In genomic region chr4:121239951-121240350, GRCh38 we compare ENCODE assay signal across 14 cellular contexts.
A peak's percentile ranks its signal among the peaks of the same experiment; 100 is the strongest.
DNase-seq lines count a peak whose midpoint lies in the region; ATAC-seq and TF ChIP-seq lines count a peak whose summit lies in the region.
"Had no signal": no experiment of that assay in that cellular context is flagged by ENCODE, and none has a peak within 500 bp of the region (broad histone marks: within the 10 kb centered on the region; RNA-seq: fewer than 3 reads in every experiment).

No MANE protein-coding gene starts in this region.

- H3K9ac ChIP-seq in adipocyte (ENCODE audit: low read length), result no peak overlapping the region

- no peaks in the 10 kb centered on the region for H3K9me3 ChIP-seq in adipocyte (ENCODE audit: control insufficient read depth, low read length)
- no peaks in the 10 kb centered on the region for H3K9me3 ChIP-seq in hepatocyte (ENCODE audit: low read depth)
- H3K9me3 ChIP-seq: Caco-2 had no signal

- H3K4me1 Mint-ChIP-seq in stimulated activated effector memory CD8-positive, alpha-beta T cell treated with anti-CD3 and anti-CD28 coated beads, Interleukin-12 subunit alpha, Interleukin-12 subunit beta, amount 100 ng/mL, for 72 hours, result peaks cover 28% of the 10 kb centered on the region

- H3K27me3 ChIP-seq in adipocyte (replicated peaks; ENCODE audit: control insufficient read depth, insufficient read depth, low read length) (no peaks in the 10 kb centered on the region), hepatocyte (no peaks in the 10 kb centered on the region)

- H4K20me1 ChIP-seq in hepatocyte (ENCODE audit: insufficient read depth, poor library complexity, severe bottlenecking), result no peaks in the 10 kb centered on the region

- DNase-seq in GM03348 (ENCODE audit: low spot score) (peak; percentile 28), adipocyte (ENCODE audit: low read depth) (peak; percentile 54), fibroblast of peridontal ligament (ENCODE audit: extremely low read depth) (peak; percentile 21), hepatocyte (ENCODE audit: low spot score) (no peak), RKO (ENCODE audit: low spot score) (no peak)
- no peak for DNase-seq in stimulated activated effector memory CD8-positive, alpha-beta T cell treated with anti-CD3 and anti-CD28 coated beads, Interleukin-12 subunit alpha, Interleukin-12 subunit beta, amount 100 ng/mL, for 72 hours (ENCODE audit: low spot score in 2 of 2)
- DNase-seq in activated naive CD4-positive, alpha-beta T cell treated with Interleukin-2 at 50 U/mL for 16 hours, result no peak
- DNase-seq: ACHN; AML-193; Caco-2; CD4-positive, alpha-beta T cell; GDM1; H9 had no signal

- no peaks in the 10 kb centered on the region for H3K79me2 ChIP-seq in hepatocyte

- ATAC-seq in stimulated activated effector memory CD8-positive, alpha-beta T cell treated with anti-CD3 and anti-CD28 coated beads, Interleukin-12 subunit alpha, Interleukin-12 subunit beta, amount 100 ng/mL, for 72 hours, result no peak

- no peaks in the 10 kb centered on the region for H3K9me2 ChIP-seq in hepatocyte (replicated peaks; ENCODE audit: insufficient read depth)

- H3K36me3 ChIP-seq in adipocyte (ENCODE audit: control insufficient read depth, insufficient read depth, low read length, severe bottlenecking) (no peaks in the 10 kb centered on the region), hepatocyte (replicated peaks; ENCODE audit: insufficient read depth, low read depth) (no peaks in the 10 kb centered on the region)

- H3K4me2 ChIP-seq in hepatocyte, result no peak overlapping the region

- no peak overlapping the region for H3K4me3 Mint-ChIP-seq in stimulated activated effector memory CD8-positive, alpha-beta T cell treated with anti-CD3 and anti-CD28 coated beads, Interleukin-12 subunit alpha, Interleukin-12 subunit beta, amount 100 ng/mL, for 72 hours
- H3K4me3 Mint-ChIP-seq: CD4-positive, alpha-beta T cell; H9 had no signal

- TF ChIP-seq CTCF in hepatocyte (IDR thresholded peaks at IDR 0.05; ENCODE audit: poor library complexity), result no peak

- H2AFZ ChIP-seq in hepatocyte, result no peak overlapping the region

- no peak overlapping the region for H3K4me3 ChIP-seq in adipocyte (ENCODE audit: low read length)
- no peak overlapping the region for H3K4me3 ChIP-seq in hepatocyte

- H3K4me1 ChIP-seq in adipocyte (ENCODE audit: control insufficient read depth, insufficient read depth, low read length) (peaks cover 7% of the 10 kb centered on the region), hepatocyte (ENCODE audit: insufficient read depth) (peaks cover 5% of the 10 kb centered on the region)

- no peak overlapping the region for H3K27ac ChIP-seq in hepatocyte
- H3K27ac ChIP-seq: C4-2B had no signal

- no peaks in the 10 kb centered on the region for H3K36me3 Mint-ChIP-seq in stimulated activated effector memory CD8-positive, alpha-beta T cell treated with anti-CD3 and anti-CD28 coated beads, Interleukin-12 subunit alpha, Interleukin-12 subunit beta, amount 100 ng/mL, for 72 hours

- no peaks in the 10 kb centered on the region for H3K9me3 Mint-ChIP-seq in stimulated activated effector memory CD8-positive, alpha-beta T cell treated with anti-CD3 and anti-CD28 coated beads, Interleukin-12 subunit alpha, Interleukin-12 subunit beta, amount 100 ng/mL, for 72 hours
- H3K9me3 Mint-ChIP-seq: CD4-positive, alpha-beta T cell had no signal

- 71% methylated on average over 2 of the region's 2 CpGs for WGBS in hepatocyte (ENCODE audit: low lambda C conversion rate, missing lambda C conversion rate)

- peak overlapping the region; percentile 18 for H3K27ac Mint-ChIP-seq in stimulated activated effector memory CD8-positive, alpha-beta T cell treated with anti-CD3 and anti-CD28 coated beads, Interleukin-12 subunit alpha, Interleukin-12 subunit beta, amount 100 ng/mL, for 72 hours
- H3K27ac Mint-ChIP-seq: CD4-positive, alpha-beta T cell; H9 had no signal

Comparison
In these comparisons a context has a peak if more than half of its experiments do, and no peak if none do; other contexts are left out.
1. DNase-seq: peak in GM03348 (single experiment), adipocyte (single experiment) and fibroblast of peridontal ligament (single experiment); none in stimulated activated effector memory CD8-positive, alpha-beta T cell treated with anti-CD3 and anti-CD28 coated beads, Interleukin-12 subunit alpha, Interleukin-12 subunit beta, amount 100 ng/mL, for 72 hours (0 of 2), activated naive CD4-positive, alpha-beta T cell treated with Interleukin-2 at 50 U/mL for 16 hours (single experiment), hepatocyte (single experiment) and RKO (single experiment).